In genomic region chr12:7642876-7643309, GRCh38 we compare ENCODE assay signal across 10 cellular contexts. TPM values are rescaled to one million over a fixed set of nuclear protein-coding genes. Genes with fewer than 3 reads are reported as not detected.
A peak's percentile ranks its signal among the peaks of the same experiment; 100 is the strongest.
DNase-seq lines count a peak whose midpoint lies in the region; ATAC-seq and TF ChIP-seq lines count a peak whose summit lies in the region.
"Had no signal": no experiment of that assay in that cellular context is flagged by ENCODE, and none has a peak within 500 bp of the region (broad histone marks: within the 10 kb centered on the region; RNA-seq: fewer than 3 reads in every experiment).

No MANE protein-coding gene starts in this region.

- H3K4me3 Mint-ChIP-seq in endothelial cell (ENCODE audit: unreplicated experiment) = no peak overlapping the region
- H3K4me3 Mint-ChIP-seq in stimulated activated naive CD8-positive, alpha-beta T cell treated with anti-CD3 and anti-CD28 coated beads, Interleukin-15, amount 100 ng/mL, for 72 hours = no peak overlapping the region
- H3K4me3 Mint-ChIP-seq in CD4-positive, alpha-beta T cell = no peak overlapping the region
- H3K4me3 Mint-ChIP-seq: stimulated activated effector memory CD8-positive, alpha-beta T cell treated with anti-CD3 and anti-CD28 coated beads, Interleukin-12 subunit alpha, Interleukin-12 subunit beta, amount 100 ng/mL, for 72 hours; T-cell had no signal

- WGBS in tibial nerve, 2 donors = 55 to 62% methylated on average over 8 of the region's 8 CpGs

- no peak for ATAC-seq in Right ventricle myocardium inferior
- ATAC-seq in stimulated activated naive CD8-positive, alpha-beta T cell treated with anti-CD3 and anti-CD28 coated beads, Interleukin-15, amount 100 ng/mL, for 72 hours = no peak
- ATAC-seq in CD4-positive, alpha-beta T cell (ENCODE audit: poor library complexity) = no peak
- ATAC-seq in GM18858 (IDR thresholded peaks at IDR 0.05; ENCODE audit: unreplicated experiment) = no peak
- ATAC-seq: stimulated activated effector memory CD8-positive, alpha-beta T cell treated with anti-CD3 and anti-CD28 coated beads, Interleukin-12 subunit alpha, Interleukin-12 subunit beta, amount 100 ng/mL, for 72 hours; T-cell had no signal

- no peak for TF ChIP-seq POLR2A in tibial nerve (IDR thresholded peaks at IDR 0.05)

- no peaks in the 10 kb centered on the region for H3K9me3 ChIP-seq in left ventricle myocardium inferior (replicated peaks)
- no peaks in the 10 kb centered on the region for H3K9me3 ChIP-seq in CD4-positive, alpha-beta T cell (ENCODE audit: control insufficient read depth, low read length)
- no peaks in the 10 kb centered on the region for H3K9me3 ChIP-seq in tibial nerve

- CTCF ChIA-PET in CD4-positive, alpha-beta T cell (lab: Charles Lee) = interaction anchor here (1.4 kb wide), 1 partner anchor 11 kb away, joined by 3 read pairs; no protein-coding TSS in a partner anchor

- H3K27ac ChIP-seq in left ventricle myocardium inferior (replicated peaks) (no peak overlapping the region), tibial nerve (no peak overlapping the region)
- no peak overlapping the region for H3K27ac ChIP-seq in CD4-positive, alpha-beta T cell (ENCODE audit: low read depth, low read length)

- H3K27ac Mint-ChIP-seq in endothelial cell (ENCODE audit: unreplicated experiment) = peak overlapping the region; percentile 88
- no peak overlapping the region for H3K27ac Mint-ChIP-seq in stimulated activated naive CD8-positive, alpha-beta T cell treated with anti-CD3 and anti-CD28 coated beads, Interleukin-15, amount 100 ng/mL, for 72 hours
- H3K27ac Mint-ChIP-seq in CD4-positive, alpha-beta T cell = no peak overlapping the region
- H3K27ac Mint-ChIP-seq: stimulated activated effector memory CD8-positive, alpha-beta T cell treated with anti-CD3 and anti-CD28 coated beads, Interleukin-12 subunit alpha, Interleukin-12 subunit beta, amount 100 ng/mL, for 72 hours had no signal

- peaks cover 3% of the 10 kb centered on the region for H3K36me3 Mint-ChIP-seq in endothelial cell (ENCODE audit: low read depth, unreplicated experiment)
- no peaks in the 10 kb centered on the region for H3K36me3 Mint-ChIP-seq in CD4-positive, alpha-beta T cell (ENCODE audit: low read depth)
- H3K36me3 Mint-ChIP-seq: stimulated activated effector memory CD8-positive, alpha-beta T cell treated with anti-CD3 and anti-CD28 coated beads, Interleukin-12 subunit alpha, Interleukin-12 subunit beta, amount 100 ng/mL, for 72 hours; T-cell had no signal

- H3K36me3 ChIP-seq in left ventricle myocardium inferior (no peaks in the 10 kb centered on the region), tibial nerve (no peaks in the 10 kb centered on the region)

- TF ChIP-seq CTCF in left ventricle myocardium inferior (IDR thresholded peaks at IDR 0.05; ENCODE audit: borderline replicate concordance) (peak; percentile 21), endothelial cell (IDR thresholded peaks at IDR 0.05; ENCODE audit: unreplicated experiment) (peak; percentile 87), tibial nerve (IDR thresholded peaks at IDR 0.05) (peak in 2 of 5 experiments; percentile 16 to 25)
- TF ChIP-seq CTCF in CD4-positive, alpha-beta T cell (IDR thresholded peaks at IDR 0.05) = no peak

- no peaks in the 10 kb centered on the region for H3K9me3 Mint-ChIP-seq in endothelial cell (ENCODE audit: unreplicated experiment)
- H3K9me3 Mint-ChIP-seq in stimulated activated naive CD8-positive, alpha-beta T cell treated with anti-CD3 and anti-CD28 coated beads, Interleukin-15, amount 100 ng/mL, for 72 hours = no peaks in the 10 kb centered on the region
- H3K9me3 Mint-ChIP-seq in CD4-positive, alpha-beta T cell = no peaks in the 10 kb centered on the region
- H3K9me3 Mint-ChIP-seq: stimulated activated effector memory CD8-positive, alpha-beta T cell treated with anti-CD3 and anti-CD28 coated beads, Interleukin-12 subunit alpha, Interleukin-12 subunit beta, amount 100 ng/mL, for 72 hours; T-cell had no signal

- H3K4me1 ChIP-seq in left ventricle myocardium inferior (peaks cover 3% of the 10 kb centered on the region), tibial nerve (peaks cover 0 to 13% (median 3%) of the 10 kb centered on the region in 4 donors)

- TF ChIP-seq EP300 in tibial nerve (IDR thresholded peaks at IDR 0.05) = no peak

- POLR2A ChIA-PET in CD4-positive, alpha-beta T cell (lab: Charles Lee) = no interaction called here

- peaks cover 48% of the 10 kb centered on the region for H3K4me1 Mint-ChIP-seq in endothelial cell (ENCODE audit: unreplicated experiment)
- H3K4me1 Mint-ChIP-seq in stimulated activated naive CD8-positive, alpha-beta T cell treated with anti-CD3 and anti-CD28 coated beads, Interleukin-15, amount 100 ng/mL, for 72 hours = peaks cover 27% of the 10 kb centered on the region
- H3K4me1 Mint-ChIP-seq in CD4-positive, alpha-beta T cell (ENCODE audit: low read depth) = peaks cover 25% of the 10 kb centered on the region

- intact Hi-C loops in left ventricle myocardium inferior (cut with micrococcal nuclease) = loop anchor here (5.0 kb wide), 1 partner anchor 421 kb away; no protein-coding TSS in a partner anchor
- intact Hi-C loops in Right ventricle myocardium inferior (cut with DNase I) = no loop called here
- intact Hi-C loops in CD4-positive, alpha-beta T cell (cut with DNase I, micrococcal nuclease) = no loop called here

- H3K4me3 ChIP-seq in left ventricle myocardium inferior = no peak overlapping the region
- H3K4me3 ChIP-seq in tibial nerve = no peak overlapping the region

- H3K27me3 Mint-ChIP-seq in endothelial cell (ENCODE audit: unreplicated experiment) = no peaks in the 10 kb centered on the region
- H3K27me3 Mint-ChIP-seq in stimulated activated naive CD8-positive, alpha-beta T cell treated with anti-CD3 and anti-CD28 coated beads, Interleukin-15, amount 100 ng/mL, for 72 hours = no peaks in the 10 kb centered on the region
- peaks cover 5% of the 10 kb centered on the region for H3K27me3 Mint-ChIP-seq in CD4-positive, alpha-beta T cell

- DNase-seq in left ventricle myocardium inferior (no peak), Right ventricle myocardium inferior (ENCODE audit: missing footprints) (no peak), OCI-M1 (lab: John Stamatoyannopoulos, UW) (peak; percentile 73), endothelial cell (ENCODE audit: low spot score) (peak; percentile 34), tibial nerve (ENCODE audit: low spot score in 2 of 2) (no peak)
- peak; percentile 42 to 47 for DNase-seq in stimulated activated naive CD8-positive, alpha-beta T cell treated with anti-CD3 and anti-CD28 coated beads, Interleukin-15, amount 100 ng/mL, for 72 hours
- DNase-seq in CD4-positive, alpha-beta T cell = no peak

- H3K27me3 ChIP-seq in left ventricle myocardium inferior (ENCODE audit: low read depth) (peaks cover 67% of the 10 kb centered on the region), tibial nerve (no peaks in the 10 kb centered on the region)
- H3K27me3 ChIP-seq in CD4-positive, alpha-beta T cell (ENCODE audit: control insufficient read depth, insufficient read depth, low read length) = no peaks in the 10 kb centered on the region

RNA-seq across cellular contexts. Expression of gene APOBEC1, which starts 22.8 kb away (rescaled TPM):
- not detected for total RNA-seq in left ventricle myocardium inferior
- total RNA-seq in Right ventricle myocardium inferior = not detected
- total RNA-seq in endothelial cell (ENCODE audit: unreplicated experiment) = not detected
- total RNA-seq in CD4-positive, alpha-beta T cell = not detected
- total RNA-seq in tibial nerve = not detected
- total RNA-seq: T-cell had no signal

RNA-seq across cellular contexts. Expression of gene GDF3, which starts 52.7 kb away (rescaled TPM):
- total RNA-seq in left ventricle myocardium inferior (0.19 TPM), Right ventricle myocardium inferior (not detected), endothelial cell (ENCODE audit: unreplicated experiment) (77.7 TPM), tibial nerve (not detected)
- not detected for total RNA-seq in CD4-positive, alpha-beta T cell
- total RNA-seq: T-cell had no signal

Comparison
In these comparisons a context has a peak if more than half of its experiments do, and no peak if none do; other contexts are left out.
1. DNase-seq: peak in OCI-M1 (single experiment), endothelial cell (single experiment) and stimulated activated naive CD8-positive, alpha-beta T cell treated with anti-CD3 and anti-CD28 coated beads, Interleukin-15, amount 100 ng/mL, for 72 hours (2 of 2); none in left ventricle myocardium inferior (single experiment), Right ventricle myocardium inferior (single experiment), CD4-positive, alpha-beta T cell (0 of 10) and tibial nerve (0 of 2).
2. RNA of gene GDF3, which starts 52.7 kb away (total RNA-seq): 77.7 TPM in endothelial cell (single experiment); 0.19 TPM in left ventricle myocardium inferior (single experiment), not detected in Right ventricle myocardium inferior (single experiment), not detected in CD4-positive, alpha-beta T cell and not detected in tibial nerve; every median in the first group is over 10 times any median in the second.